8 cellular contexts compared by ENCODE assay signal in the genomic region with DNA sequence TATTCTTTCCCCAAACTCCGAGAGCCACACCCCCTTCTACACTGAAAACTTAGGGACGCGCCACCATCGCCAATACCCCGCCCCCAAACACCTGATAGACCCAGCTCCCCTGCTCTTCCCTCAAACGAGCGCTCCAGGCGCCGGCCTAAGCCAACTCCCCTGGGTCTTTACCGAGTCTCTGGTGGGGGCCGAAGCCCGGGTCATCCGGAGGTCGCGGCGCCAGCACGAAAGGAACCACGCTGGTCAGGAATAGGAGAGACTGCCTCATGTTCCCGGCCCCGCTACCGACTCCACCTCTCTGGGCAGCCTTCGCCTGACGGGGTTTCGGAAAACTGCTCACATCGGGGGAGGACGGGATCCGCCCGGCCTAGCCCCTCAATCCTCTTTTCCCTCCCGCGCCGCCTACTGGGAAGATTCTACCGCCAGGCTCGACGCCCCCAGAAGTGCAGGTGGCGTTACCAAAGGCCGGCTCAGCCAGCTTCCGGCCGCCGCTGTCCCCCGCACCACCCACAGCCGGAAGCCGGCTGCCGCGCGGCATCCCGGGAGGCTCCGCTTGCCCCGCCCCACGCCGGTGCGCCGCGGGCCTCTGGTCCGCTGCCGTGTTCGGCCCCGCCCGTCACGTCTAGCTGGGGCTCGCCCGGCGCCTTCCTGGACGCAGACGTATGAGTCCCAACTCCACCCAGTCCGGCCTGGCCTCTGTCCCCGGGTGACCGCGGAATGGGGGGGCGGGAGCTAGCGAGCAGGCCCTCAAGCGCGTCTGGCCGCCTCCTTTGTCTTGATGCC. TPM values are rescaled to one million over a fixed set of nuclear protein-coding genes. Genes with fewer than 3 reads are reported as not detected.
DNase-seq lines count a peak whose midpoint lies in the region; ATAC-seq and TF ChIP-seq lines count a peak whose summit lies in the region.

Gene ADAM17, minus strand, starts transcription at position 493 of the 783 bp plus-strand sequence. Its CDS starts 225 bp downstream, at position 268.

- ATAC-seq in GM18873 (IDR thresholded peaks at IDR 0.05; ENCODE audit: low FRiP score, unreplicated experiment) (peak; percentile 83), HG03139 (IDR thresholded peaks at IDR 0.05; ENCODE audit: unreplicated experiment) (peak; percentile 87), WTC11 (peak; percentile 94)

- H3K27ac Mint-ChIP-seq in WTC11, result peak within 1 kb of the TSS; percentile 97

- H3K36me3 Mint-ChIP-seq in WTC11, result peaks cover 4% of the 10 kb centered on the region

- TF ChIP-seq CTCF in WTC11 (IDR thresholded peaks at IDR 0.05), result no peak
- TF ChIP-seq CTCF in cardiac fibroblast (IDR thresholded peaks at IDR 0.05; ENCODE audit: low read depth, low read length), result peak; percentile 50

- POLR2A ChIA-PET in WTC11 (lab: Charles Lee), result interaction anchor here (0.6 to 2.8 kb wide), 12 partner anchors 9 to 288 kb away, joined by 3 to 46 read pairs (median 4); partner anchors contain the start of genes IAH1, TAF1B and YWHAQ

- no peaks in the 10 kb centered on the region for H3K9me3 Mint-ChIP-seq in WTC11

- no peaks in the 10 kb centered on the region for H3K27me3 Mint-ChIP-seq in WTC11 (ENCODE audit: low read depth)

- peak within 1 kb of the TSS; percentile 96 for H3K4me3 Mint-ChIP-seq in WTC11

- peaks cover 30% of the 10 kb centered on the region for H3K4me1 Mint-ChIP-seq in WTC11

- DNase-seq in AG08395 (ENCODE audit: low spot score), result peak; percentile 92
- DNase-seq in NCI-H2196 treated with DMSO at 0.1 percent for 48 hours (lab: John Stamatoyannopoulos, UW; ENCODE audit: unreplicated experiment), result peak; percentile 90
- DNase-seq in WTC11 (ENCODE audit: low spot score), result peak; percentile 92
- peak; percentile 97 to 99 for DNase-seq in cardiac fibroblast (ENCODE audit: low read depth in 2 of 2)
- DNase-seq in inferior parietal cortex (ENCODE audit: extremely low spot score), result peak; percentile 91
- peak; percentile 78 to 81 for DNase-seq in stimulated activated CD4-positive, alpha-beta T cell treated with anti-CD3 and anti-CD28 coated beads, Interleukin-12 subunit alpha, Interleukin-12 subunit beta, amount 100 ng/mL, for 24 hours (ENCODE audit: low read depth in 2 of 2)

- H3K4me3 ChIP-seq in cardiac fibroblast (replicated peaks in 1 of 2; ENCODE audit: low read depth in 2 of 2, low read length in 2 of 2), result peak within 1 kb of the TSS; percentile 73 to 94

- CTCF ChIA-PET in WTC11 (lab: Charles Lee), result interaction anchor here (0.7 to 2.3 kb wide), 17 partner anchors 9 to 416 kb away, joined by 3 to 33 read pairs (median 3); partner anchors contain the start of gene YWHAQ

TF ChIP-seq in WTC11, 78 proteins besides CTCF, POLR2A, EP300 and RAD21 (continues in another document):
- TF ChIP-seq, protein P1, sequence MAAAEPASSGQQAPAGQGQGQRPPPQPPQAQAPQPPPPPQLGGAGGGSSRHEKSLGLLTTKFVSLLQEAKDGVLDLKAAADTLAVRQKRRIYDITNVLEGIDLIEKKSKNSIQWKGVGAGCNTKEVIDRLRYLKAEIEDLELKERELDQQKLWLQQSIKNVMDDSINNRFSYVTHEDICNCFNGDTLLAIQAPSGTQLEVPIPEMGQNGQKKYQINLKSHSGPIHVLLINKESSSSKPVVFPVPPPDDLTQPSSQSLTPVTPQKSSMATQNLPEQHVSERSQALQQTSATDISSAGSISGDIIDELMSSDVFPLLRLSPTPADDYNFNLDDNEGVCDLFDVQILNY (CRISPR knock-in tag; IDR thresholded peaks at IDR 0.05), result peak; percentile 49; the same call in 1 of the 2 replicates
- TF ChIP-seq FOXP1 (CRISPR knock-in tag; IDR thresholded peaks at IDR 0.05; ENCODE audit: borderline replicate concordance) (peak; percentile 90), ZNF671 (CRISPR knock-in tag; IDR thresholded peaks at IDR 0.05) (no peak), SMAD4 (CRISPR knock-in tag; IDR thresholded peaks at IDR 0.05) (no peak), GABPB1 (CRISPR knock-in tag; IDR thresholded peaks at IDR 0.05) (peak; percentile 68), GTF2I (CRISPR knock-in tag; conservative IDR thresholded peaks at IDR 0.05) (no peak), FOXK1 (CRISPR knock-in tag; IDR thresholded peaks at IDR 0.05) (peak; percentile 75), KAT7 (CRISPR knock-in tag; IDR thresholded peaks at IDR 0.05; ENCODE audit: borderline replicate concordance) (peak; percentile 86; the same call in 1 of the 2 replicates), ZNF512 (CRISPR knock-in tag; IDR thresholded peaks at IDR 0.05; ENCODE audit: borderline replicate concordance) (no peak), ZNF232 (CRISPR knock-in tag; IDR thresholded peaks at IDR 0.05) (peak; percentile 75; the same call in 1 of the 2 replicates), NFE2L1 (CRISPR knock-in tag; IDR thresholded peaks at IDR 0.05) (0 out of 2 replicates have a peak, but pooled peaks have one; percentile 36), ZNF121 (CRISPR knock-in tag; IDR thresholded peaks at IDR 0.05) (no peak)
- TF ChIP-seq, protein P2, sequence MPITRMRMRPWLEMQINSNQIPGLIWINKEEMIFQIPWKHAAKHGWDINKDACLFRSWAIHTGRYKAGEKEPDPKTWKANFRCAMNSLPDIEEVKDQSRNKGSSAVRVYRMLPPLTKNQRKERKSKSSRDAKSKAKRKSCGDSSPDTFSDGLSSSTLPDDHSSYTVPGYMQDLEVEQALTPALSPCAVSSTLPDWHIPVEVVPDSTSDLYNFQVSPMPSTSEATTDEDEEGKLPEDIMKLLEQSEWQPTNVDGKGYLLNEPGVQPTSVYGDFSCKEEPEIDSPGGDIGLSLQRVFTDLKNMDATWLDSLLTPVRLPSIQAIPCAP (CRISPR knock-in tag; IDR thresholded peaks at IDR 0.05), result peak; percentile 80; the same call in 1 of the 2 replicates
- TF ChIP-seq, protein P3, sequence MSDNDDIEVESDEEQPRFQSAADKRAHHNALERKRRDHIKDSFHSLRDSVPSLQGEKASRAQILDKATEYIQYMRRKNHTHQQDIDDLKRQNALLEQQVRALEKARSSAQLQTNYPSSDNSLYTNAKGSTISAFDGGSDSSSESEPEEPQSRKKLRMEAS (CRISPR knock-in tag; IDR thresholded peaks at IDR 0.05), result peak; percentile 76
- TF ChIP-seq, protein P4, sequence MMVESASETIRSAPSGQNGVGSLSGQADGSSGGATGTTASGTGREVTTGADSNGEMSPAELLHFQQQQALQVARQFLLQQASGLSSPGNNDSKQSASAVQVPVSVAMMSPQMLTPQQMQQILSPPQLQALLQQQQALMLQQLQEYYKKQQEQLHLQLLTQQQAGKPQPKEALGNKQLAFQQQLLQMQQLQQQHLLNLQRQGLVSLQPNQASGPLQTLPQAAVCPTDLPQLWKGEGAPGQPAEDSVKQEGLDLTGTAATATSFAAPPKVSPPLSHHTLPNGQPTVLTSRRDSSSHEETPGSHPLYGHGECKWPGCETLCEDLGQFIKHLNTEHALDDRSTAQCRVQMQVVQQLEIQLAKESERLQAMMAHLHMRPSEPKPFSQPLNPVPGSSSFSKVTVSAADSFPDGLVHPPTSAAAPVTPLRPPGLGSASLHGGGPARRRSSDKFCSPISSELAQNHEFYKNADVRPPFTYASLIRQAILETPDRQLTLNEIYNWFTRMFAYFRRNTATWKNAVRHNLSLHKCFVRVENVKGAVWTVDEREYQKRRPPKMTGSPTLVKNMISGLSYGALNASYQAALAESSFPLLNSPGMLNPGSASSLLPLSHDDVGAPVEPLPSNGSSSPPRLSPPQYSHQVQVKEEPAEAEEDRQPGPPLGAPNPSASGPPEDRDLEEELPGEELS (CRISPR knock-in tag; IDR thresholded peaks at IDR 0.05), result peak; percentile 73
- TF ChIP-seq, protein P5, sequence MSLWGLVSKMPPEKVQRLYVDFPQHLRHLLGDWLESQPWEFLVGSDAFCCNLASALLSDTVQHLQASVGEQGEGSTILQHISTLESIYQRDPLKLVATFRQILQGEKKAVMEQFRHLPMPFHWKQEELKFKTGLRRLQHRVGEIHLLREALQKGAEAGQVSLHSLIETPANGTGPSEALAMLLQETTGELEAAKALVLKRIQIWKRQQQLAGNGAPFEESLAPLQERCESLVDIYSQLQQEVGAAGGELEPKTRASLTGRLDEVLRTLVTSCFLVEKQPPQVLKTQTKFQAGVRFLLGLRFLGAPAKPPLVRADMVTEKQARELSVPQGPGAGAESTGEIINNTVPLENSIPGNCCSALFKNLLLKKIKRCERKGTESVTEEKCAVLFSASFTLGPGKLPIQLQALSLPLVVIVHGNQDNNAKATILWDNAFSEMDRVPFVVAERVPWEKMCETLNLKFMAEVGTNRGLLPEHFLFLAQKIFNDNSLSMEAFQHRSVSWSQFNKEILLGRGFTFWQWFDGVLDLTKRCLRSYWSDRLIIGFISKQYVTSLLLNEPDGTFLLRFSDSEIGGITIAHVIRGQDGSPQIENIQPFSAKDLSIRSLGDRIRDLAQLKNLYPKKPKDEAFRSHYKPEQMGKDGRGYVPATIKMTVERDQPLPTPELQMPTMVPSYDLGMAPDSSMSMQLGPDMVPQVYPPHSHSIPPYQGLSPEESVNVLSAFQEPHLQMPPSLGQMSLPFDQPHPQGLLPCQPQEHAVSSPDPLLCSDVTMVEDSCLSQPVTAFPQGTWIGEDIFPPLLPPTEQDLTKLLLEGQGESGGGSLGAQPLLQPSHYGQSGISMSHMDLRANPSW (CRISPR knock-in tag; conservative IDR thresholded peaks at IDR 0.05; ENCODE audit: low read depth), result no peak
- TF ChIP-seq, protein P6, sequence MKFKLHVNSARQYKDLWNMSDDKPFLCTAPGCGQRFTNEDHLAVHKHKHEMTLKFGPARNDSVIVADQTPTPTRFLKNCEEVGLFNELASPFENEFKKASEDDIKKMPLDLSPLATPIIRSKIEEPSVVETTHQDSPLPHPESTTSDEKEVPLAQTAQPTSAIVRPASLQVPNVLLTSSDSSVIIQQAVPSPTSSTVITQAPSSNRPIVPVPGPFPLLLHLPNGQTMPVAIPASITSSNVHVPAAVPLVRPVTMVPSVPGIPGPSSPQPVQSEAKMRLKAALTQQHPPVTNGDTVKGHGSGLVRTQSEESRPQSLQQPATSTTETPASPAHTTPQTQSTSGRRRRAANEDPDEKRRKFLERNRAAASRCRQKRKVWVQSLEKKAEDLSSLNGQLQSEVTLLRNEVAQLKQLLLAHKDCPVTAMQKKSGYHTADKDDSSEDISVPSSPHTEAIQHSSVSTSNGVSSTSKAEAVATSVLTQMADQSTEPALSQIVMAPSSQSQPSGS (CRISPR knock-in tag; IDR thresholded peaks at IDR 0.05; ENCODE audit: borderline replicate concordance, low read depth), result no peak

RNA-seq across cellular contexts. Expression of gene ADAM17, which starts in this region (rescaled TPM):
- total RNA-seq in WTC11 (2021), result 23.5 to 25.9 TPM (median 25.5 TPM) in 3 replicates

Comparison
In these comparisons a context has a peak if more than half of its experiments do, and no peak if none do; other contexts are left out.
1. Peak in every context shown above with its lines: DNase-seq, ATAC-seq and H3K4me3 ChIP-seq.